Comparison of ENCODE assay signal across 8 cellular contexts in the genomic region with DNA sequence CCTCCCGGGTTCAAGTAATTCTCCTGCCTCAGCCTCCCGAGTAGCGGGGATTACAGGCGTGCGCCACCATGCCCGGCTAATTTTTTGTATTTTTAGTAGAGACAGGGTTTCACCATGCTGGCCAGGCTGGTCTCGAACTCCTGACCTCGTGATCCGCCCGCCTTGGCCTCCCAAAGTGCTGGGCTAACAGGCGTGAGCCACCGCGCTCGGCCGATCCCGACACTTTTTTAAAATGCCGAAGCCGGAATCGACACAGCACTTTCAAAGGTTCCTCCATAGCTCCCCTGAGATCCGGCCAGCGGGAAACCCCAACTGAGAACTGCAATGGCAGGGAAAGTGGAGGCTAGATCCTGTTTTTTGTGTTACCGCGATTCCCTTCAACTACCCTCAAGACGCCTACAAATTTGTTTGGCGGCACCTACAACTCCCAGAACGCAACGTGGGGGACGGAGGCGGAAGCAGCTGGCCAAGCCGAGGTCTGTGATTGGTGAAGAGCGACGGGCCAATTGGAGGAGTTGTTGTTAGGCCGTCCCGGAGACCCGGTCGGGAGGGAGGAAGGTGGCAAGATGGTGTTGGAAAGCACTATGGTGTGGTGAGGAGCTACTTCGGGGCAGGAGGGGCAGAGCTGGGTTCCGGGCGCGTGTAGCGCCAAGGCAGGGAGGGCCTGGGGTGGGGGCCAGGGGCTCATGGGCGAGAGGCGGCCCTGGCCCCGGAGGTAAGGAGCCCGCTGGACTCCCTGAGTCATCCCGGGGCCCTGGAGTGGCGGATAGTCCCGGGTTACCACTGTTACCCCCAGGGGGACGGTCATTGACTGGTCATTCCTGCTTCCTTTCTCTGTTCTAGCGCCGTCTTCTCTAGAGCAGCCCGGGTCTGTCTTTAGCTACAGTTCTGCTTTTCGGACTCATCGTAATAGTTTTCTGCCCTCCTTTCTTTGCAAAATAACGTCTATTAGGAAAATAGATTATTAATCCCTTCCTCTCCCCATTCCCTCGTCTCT. TPM values are rescaled to one million over a fixed set of nuclear protein-coding genes. Genes with fewer than 3 reads are reported as not detected.
DNase-seq lines count a peak whose midpoint lies in the region; ATAC-seq and TF ChIP-seq lines count a peak whose summit lies in the region.

A gene (plus strand): TSS at position 518 of the 997 bp plus-strand sequence. CDS start 49 bp downstream, at position 567.

- no peak for TF ChIP-seq CTCF in PC-3 (conservative IDR thresholded peaks at IDR 0.05; ENCODE audit: low read depth, low read length)
- no peak for TF ChIP-seq CTCF in epithelial cell of proximal tubule (conservative IDR thresholded peaks at IDR 0.05; ENCODE audit: low read depth, low read length)

- no peak for TF ChIP-seq RAD21 in Ishikawa (IDR thresholded peaks at IDR 0.05; ENCODE audit: low read depth)

- CTCF ChIA-PET in PC-3 (lab: Charles Lee): interaction anchor here (0.7 to 1.0 kb wide), 2 partner anchors 27 to 155 kb away, joined by 3 to 5 read pairs; no protein-coding TSS in a partner anchor

- BruUV-seq in PC-3 (replicated peaks; lab: Mats Ljungman, UMichigan): TSS peak; percentile 96

- peak; percentile 100 for DNase-seq in DMS 273 treated with DMSO at 0.1 percent for 48 hours (lab: John Stamatoyannopoulos, UW)
- DNase-seq in PC-3: peak; percentile 99
- peak; percentile 89 for DNase-seq in activated T-cell treated with anti-CD3 and anti-CD28 coated beads for 48 hours (ENCODE audit: low read depth)
- DNase-seq in epithelial cell of proximal tubule (ENCODE audit: low read depth): peak; percentile 83
- peak; percentile 97 for DNase-seq in mucosa of gallbladder (ENCODE audit: low spot score)
- DNase-seq in stimulated activated CD8-positive, alpha-beta memory T cell treated with anti-CD3 and anti-CD28 coated beads, Interleukin-4, amount 100 ng/mL, for 4 hours (ENCODE audit: low read depth in 2 of 2, low spot score in 1 of 2): peak; percentile 77 to 87

- POLR2A ChIA-PET in PC-3 (lab: Charles Lee; ENCODE audit: unreplicated experiment): interaction anchor here (0.5 to 1.3 kb wide), 7 partner anchors 29 to 1599 kb away, joined by 3 to 5 read pairs (median 3); a partner anchor contains a TSS

- H3K79me2 ChIP-seq in PC-3 (ENCODE audit: low read length): peaks cover 49% of the 10 kb centered on the region

- H3F3A ChIP-seq in PC-3 (ENCODE audit: low read length, unreplicated experiment): peaks cover 4% of the 10 kb centered on the region

- no peaks in the 10 kb centered on the region for H3K9me2 ChIP-seq in PC-3 (replicated peaks; ENCODE audit: low read length)

- peak within 1 kb of the TSS; percentile 84 for H3K4me2 ChIP-seq in PC-3 (ENCODE audit: low read length)

- peaks cover 9% of the 10 kb centered on the region; the same call in 1 of the 2 replicates for H3K4me1 ChIP-seq in PC-3 (ENCODE audit: insufficient read depth, low read length)

- H3K4me3 ChIP-seq in PC-3 (ENCODE audit: low read length) (peak within 1 kb of the TSS; percentile 81), epithelial cell of proximal tubule (ENCODE audit: low read depth, low read length) (peak within 1 kb of the TSS; percentile 83)

- peak; percentile 92 for ATAC-seq in GM21529 (IDR thresholded peaks at IDR 0.05; ENCODE audit: unreplicated experiment)
- ATAC-seq in PC-3: peak; percentile 84

- H4K20me1 ChIP-seq in PC-3 (ENCODE audit: low read length): no peaks in the 10 kb centered on the region; the same call in 1 of the 2 replicates

- peak within 1 kb of the TSS; percentile 65 for H2AFZ ChIP-seq in PC-3 (ENCODE audit: low read length)

- TF ChIP-seq EP300 in Ishikawa (IDR thresholded peaks at IDR 0.05; ENCODE audit: borderline replicate concordance): peak; percentile 13; the same call in 1 of the 2 replicates

- H3K9me3 ChIP-seq in PC-3 (ENCODE audit: low read length): no peaks in the 10 kb centered on the region

- H3K27me3 ChIP-seq in PC-3 (ENCODE audit: low read length): no peaks in the 10 kb centered on the region

- intact Hi-C loops in PC-3 (cut with micrococcal nuclease): no loop called here

- peak within 1 kb of the TSS; percentile 84 for H3K9ac ChIP-seq in PC-3 (ENCODE audit: low read length)

- H3K27ac ChIP-seq in PC-3 (ENCODE audit: low read length): peak within 1 kb of the TSS; percentile 75

- H3K36me3 ChIP-seq in PC-3 (ENCODE audit: low read depth, low read length): peaks cover 8% of the 10 kb centered on the region

TF ChIP-seq in Ishikawa, 13 proteins besides CTCF, POLR2A, EP300 and RAD21:
- peak; percentile 54; the same call in 1 of the 2 replicates for TF ChIP-seq EGR1 (IDR thresholded peaks at IDR 0.05)
- no peak for TF ChIP-seq CEBPB (IDR thresholded peaks at IDR 0.05)
- TF ChIP-seq TAF1 (IDR thresholded peaks at IDR 0.05; ENCODE audit: low read depth): peak; percentile 90
- TF ChIP-seq, protein P1, sequence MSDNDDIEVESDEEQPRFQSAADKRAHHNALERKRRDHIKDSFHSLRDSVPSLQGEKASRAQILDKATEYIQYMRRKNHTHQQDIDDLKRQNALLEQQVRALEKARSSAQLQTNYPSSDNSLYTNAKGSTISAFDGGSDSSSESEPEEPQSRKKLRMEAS (IDR thresholded peaks at IDR 0.05): peak; percentile 67
- peak; percentile 86 for TF ChIP-seq YY1 (IDR thresholded peaks at IDR 0.05; ENCODE audit: low read depth)
- peak; percentile 58; the same call in 1 of the 2 replicates for TF ChIP-seq TCF12 (IDR thresholded peaks at IDR 0.05; ENCODE audit: low read depth)
- TF ChIP-seq ZBTB7A (IDR thresholded peaks at IDR 0.05; ENCODE audit: low read depth): no peak
- TF ChIP-seq TEAD4 (IDR thresholded peaks at IDR 0.05): no peak
- no peak for TF ChIP-seq FOXM1 (IDR thresholded peaks at IDR 0.05; ENCODE audit: borderline replicate concordance, low read depth)
- TF ChIP-seq, protein P2, sequence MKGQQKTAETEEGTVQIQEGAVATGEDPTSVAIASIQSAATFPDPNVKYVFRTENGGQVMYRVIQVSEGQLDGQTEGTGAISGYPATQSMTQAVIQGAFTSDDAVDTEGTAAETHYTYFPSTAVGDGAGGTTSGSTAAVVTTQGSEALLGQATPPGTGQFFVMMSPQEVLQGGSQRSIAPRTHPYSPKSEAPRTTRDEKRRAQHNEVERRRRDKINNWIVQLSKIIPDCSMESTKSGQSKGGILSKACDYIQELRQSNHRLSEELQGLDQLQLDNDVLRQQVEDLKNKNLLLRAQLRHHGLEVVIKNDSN (IDR thresholded peaks at IDR 0.05): peak; percentile 75
- TF ChIP-seq, protein P3, sequence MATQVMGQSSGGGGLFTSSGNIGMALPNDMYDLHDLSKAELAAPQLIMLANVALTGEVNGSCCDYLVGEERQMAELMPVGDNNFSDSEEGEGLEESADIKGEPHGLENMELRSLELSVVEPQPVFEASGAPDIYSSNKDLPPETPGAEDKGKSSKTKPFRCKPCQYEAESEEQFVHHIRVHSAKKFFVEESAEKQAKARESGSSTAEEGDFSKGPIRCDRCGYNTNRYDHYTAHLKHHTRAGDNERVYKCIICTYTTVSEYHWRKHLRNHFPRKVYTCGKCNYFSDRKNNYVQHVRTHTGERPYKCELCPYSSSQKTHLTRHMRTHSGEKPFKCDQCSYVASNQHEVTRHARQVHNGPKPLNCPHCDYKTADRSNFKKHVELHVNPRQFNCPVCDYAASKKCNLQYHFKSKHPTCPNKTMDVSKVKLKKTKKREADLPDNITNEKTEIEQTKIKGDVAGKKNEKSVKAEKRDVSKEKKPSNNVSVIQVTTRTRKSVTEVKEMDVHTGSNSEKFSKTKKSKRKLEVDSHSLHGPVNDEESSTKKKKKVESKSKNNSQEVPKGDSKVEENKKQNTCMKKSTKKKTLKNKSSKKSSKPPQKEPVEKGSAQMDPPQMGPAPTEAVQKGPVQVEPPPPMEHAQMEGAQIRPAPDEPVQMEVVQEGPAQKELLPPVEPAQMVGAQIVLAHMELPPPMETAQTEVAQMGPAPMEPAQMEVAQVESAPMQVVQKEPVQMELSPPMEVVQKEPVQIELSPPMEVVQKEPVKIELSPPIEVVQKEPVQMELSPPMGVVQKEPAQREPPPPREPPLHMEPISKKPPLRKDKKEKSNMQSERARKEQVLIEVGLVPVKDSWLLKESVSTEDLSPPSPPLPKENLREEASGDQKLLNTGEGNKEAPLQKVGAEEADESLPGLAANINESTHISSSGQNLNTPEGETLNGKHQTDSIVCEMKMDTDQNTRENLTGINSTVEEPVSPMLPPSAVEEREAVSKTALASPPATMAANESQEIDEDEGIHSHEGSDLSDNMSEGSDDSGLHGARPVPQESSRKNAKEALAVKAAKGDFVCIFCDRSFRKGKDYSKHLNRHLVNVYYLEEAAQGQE (IDR thresholded peaks at IDR 0.05; ENCODE audit: low read depth): no peak
- TF ChIP-seq NFIC (IDR thresholded peaks at IDR 0.05): no peak
- TF ChIP-seq CREB1 (IDR thresholded peaks at IDR 0.05; ENCODE audit: low read depth): no peak; the same call in 1 of the 2 replicates
TF ChIP-seq in Ishikawa: peak in this region for 6.

RNA-seq across cellular contexts. Expression of the gene that starts here (rescaled TPM):
- 404 and 469 TPM in 2 replicates for total RNA-seq in PC-3 (2014; rRNA removed)
- 213 and 225 TPM in 2 replicates for total RNA-seq in epithelial cell of proximal tubule
- total RNA-seq in mucosa of gallbladder: 125 TPM

Comparison
In these comparisons a context has a peak if more than half of its experiments do, and no peak if none do; other contexts are left out.
1. Peak in every context shown above with its lines: DNase-seq, ATAC-seq, H3K4me3 ChIP-seq and H3K27ac ChIP-seq.